Comparison of ENCODE assay signal across 9 cellular contexts in genomic region chr6:87968435-87969278, GRCh38.
A peak's percentile ranks its signal among the peaks of the same experiment; 100 is the strongest.
DNase-seq lines count a peak whose midpoint lies in the region; ATAC-seq, FAIRE-seq and TF ChIP-seq lines count a peak whose summit lies in the region.
"Had no signal": no experiment of that assay in that cellular context is flagged by ENCODE, and none has a peak within 500 bp of the region (broad histone marks: within the 10 kb centered on the region; RNA-seq: fewer than 3 reads in every experiment).

No MANE protein-coding gene starts in this region.

- POLR2A ChIA-PET in GM12878 (lab: Charles Lee): no interaction called here

- H3K4me1 ChIP-seq in cardiac muscle cell (ENCODE audit: low read depth): peaks cover 8% of the 10 kb centered on the region
- no peaks in the 10 kb centered on the region for H3K4me1 ChIP-seq in GM12878 (ENCODE audit: control insufficient read depth, insufficient read depth, low read length)
- peaks cover 2 to 9% of the 10 kb centered on the region in 2 donors for H3K4me1 ChIP-seq in thyroid gland

- SMC1A ChIA-PET in GM12878 (lab: Charles Lee; ENCODE audit: uncharacterized antibody, unreplicated experiment): interaction anchor here (0.8 to 2.1 kb wide), 3 partner anchors 11 to 137 kb away, joined by 3 to 7 read pairs (median 6); no protein-coding TSS in a partner anchor

- intact Hi-C loops in cardiac septum (cut with DNase I) (no loop called here), GM12878 (cut with micrococcal nuclease; ENCODE audit: unreplicated experiment) (no loop called here), thyroid gland (cut with DNase I) (no loop called here)

- TF ChIP-seq POLR2A in GM12878 (IDR thresholded peaks at IDR 0.05; ENCODE audit: low read depth, low read length) (no peak), thyroid gland (IDR thresholded peaks at IDR 0.05) (no peak)

- DNase-seq in cardiac muscle cell (ENCODE audit: low read depth in 1 of 2, low spot score in 1 of 2) (peak; percentile 27 to 56), cardiac septum (ENCODE audit: low spot score) (no peak), NCI-H1105 treated with DMSO at 0.1 percent for 48 hours (lab: John Stamatoyannopoulos, UW) (peak; percentile 86), GM12878 (ENCODE audit: low read depth, low spot score) (no peak), left kidney (ENCODE audit: low read depth, low spot score) (peak; percentile 46), thyroid gland (peak; percentile 4 to 20), NOMO-1 treated with DMSO at 0.1 percent for 48 hours (lab: John Stamatoyannopoulos, UW; ENCODE audit: unreplicated experiment) (no peak), RPMI8226 (no peak)

- TF ChIP-seq CTCF in cardiac muscle cell (IDR thresholded peaks at IDR 0.05; ENCODE audit: low read depth, low read length) (no peak), GM12878 (IDR thresholded peaks at IDR 0.05 in 2 of 3, conservative IDR thresholded peaks at IDR 0.05 in 1 of 3; ENCODE audit: control insufficient read depth in 2 of 3, extremely low read depth in 1 of 3, insufficient read depth in 1 of 3, low read depth in 3 of 3, low read length in 3 of 3) (peak; percentile 4 to 11 (median 5); a peak in 1 of 6 replicates), thyroid gland (IDR thresholded peaks at IDR 0.05) (no peak)

- 0 out of 2 replicates have a peak overlapping the region, but pooled peaks have one; percentile 2 for H3K9ac ChIP-seq in GM12878 (ENCODE audit: control insufficient read depth, insufficient read depth, low read length)

- peak overlapping the region; percentile 91 for H2AFZ ChIP-seq in GM12878 (ENCODE audit: control insufficient read depth, low read depth, low read length)

- H3K4me2 ChIP-seq in GM12878 (ENCODE audit: control insufficient read depth, insufficient read depth): peak overlapping the region; percentile 87

- no peaks in the 10 kb centered on the region for H3K9me3 ChIP-seq in cardiac muscle cell (ENCODE audit: low read depth)
- peaks cover 4% of the 10 kb centered on the region; the same call in 2 of the 3 replicates for H3K9me3 ChIP-seq in GM12878 (replicated peaks; ENCODE audit: control insufficient read depth, insufficient read depth, low read length)
- H3K9me3 ChIP-seq in thyroid gland: no peaks in the 10 kb centered on the region

- H4K20me1 ChIP-seq in GM12878 (ENCODE audit: control insufficient read depth, insufficient read depth): no peaks in the 10 kb centered on the region

- no peak for TF ChIP-seq RAD21 in GM12878 (IDR thresholded peaks at IDR 0.05; ENCODE audit: insufficient read depth, low read depth, low read length)

- H3K79me2 ChIP-seq in GM12878 (ENCODE audit: control insufficient read depth, insufficient read depth, low read length): no peaks in the 10 kb centered on the region

- RAD21 ChIA-PET in GM12878 (lab: Charles Lee; ENCODE audit: unreplicated experiment): no interaction called here

- H3K4me3 ChIP-seq in cardiac muscle cell (peak overlapping the region; percentile 32), GM12878 (peak overlapping the region; percentile 58), thyroid gland (replicated peaks in 1 of 3) (peak overlapping the region in 1 of 3 donors; percentile 14)

- WGBS in GM12878 (ENCODE audit: insufficient coverage, insufficient replicate concordance, low lambda C conversion rate, missing lambda C conversion rate): 12% methylated on average over 26 of the region's 26 CpGs
- 10 to 13% methylated on average over 26 of the region's 26 CpGs for WGBS in thyroid gland, 2 donors

- CTCF ChIA-PET in GM12878 (lab: Yijun Ruan, JAX): interaction anchor here (1.0 kb wide), 1 partner anchor 173 kb away, joined by 3 read pairs; no protein-coding TSS in a partner anchor

- BruUV-seq in GM12878 (replicated peaks; lab: Mats Ljungman, UMichigan): no TSS peak

- H3K27me3 ChIP-seq in cardiac muscle cell (peaks cover 10% of the 10 kb centered on the region), GM12878 (replicated peaks in 1 of 2; ENCODE audit: control insufficient read depth in 2 of 2, insufficient read depth in 2 of 2, low read length in 1 of 2) (no peaks in the 10 kb centered on the region), thyroid gland (no peaks in the 10 kb centered on the region)

- no peak for TF ChIP-seq EP300 in GM12878 (IDR thresholded peaks at IDR 0.05; ENCODE audit: borderline replicate concordance in 1 of 2, control insufficient read depth in 1 of 2, low read depth in 2 of 2, low read length in 2 of 2)

- H3K36me3 ChIP-seq in cardiac muscle cell (no peaks in the 10 kb centered on the region), GM12878 (ENCODE audit: control insufficient read depth in 2 of 2, insufficient read depth in 2 of 2, low read length in 1 of 2) (no peaks in the 10 kb centered on the region), thyroid gland (no peaks in the 10 kb centered on the region)

- peak; percentile 92 for ATAC-seq in GM12878

- H3K27ac ChIP-seq in cardiac muscle cell (no peak overlapping the region), GM12878 (ENCODE audit: control insufficient read depth, insufficient read depth) (no peak overlapping the region), thyroid gland (no peak overlapping the region)

- no peak for FAIRE-seq in GM12878 (lab: Jason Lieb, UNC)
- FAIRE-seq: G401.6 had no signal

- in situ Hi-C loops in GM12878 (cut with MboI): no loop called here

TF ChIP-seq in GM12878, 131 proteins besides CTCF, POLR2A, EP300 and RAD21:
- TF ChIP-seq E4F1 (IDR thresholded peaks at IDR 0.05; ENCODE audit: borderline replicate concordance, partially characterized antibody) (no peak), NR2C2 (IDR thresholded peaks at IDR 0.05; ENCODE audit: borderline replicate concordance, control insufficient read depth, insufficient read length, low read depth) (no peak), RUNX3 (IDR thresholded peaks at IDR 0.05; ENCODE audit: low read length) (peak; percentile 13; the same call in 1 of the 2 replicates), BCL11A (IDR thresholded peaks at IDR 0.05; ENCODE audit: low read depth, low read length) (no peak), MLLT1 (IDR thresholded peaks at IDR 0.05) (no peak), CHD1 (IDR thresholded peaks at IDR 0.05; ENCODE audit: low read depth, low read length) (no peak), SMC3 (IDR thresholded peaks at IDR 0.05; ENCODE audit: borderline replicate concordance, low read length) (0 out of 2 replicates have a peak, but pooled peaks have one; percentile 2), STAT3 (IDR thresholded peaks at IDR 0.05; ENCODE audit: low read depth, low read length) (no peak), MYB (IDR thresholded peaks at IDR 0.05; ENCODE audit: borderline replicate concordance, low read depth, low read length) (no peak), NR2F1 (conservative IDR thresholded peaks at IDR 0.05) (no peak)

Comparison
In these comparisons a context has a peak if more than half of its experiments do, and no peak if none do; other contexts are left out.
1. DNase-seq: peak in cardiac muscle cell (2 of 2), NCI-H1105 treated with DMSO at 0.1 percent for 48 hours (single experiment), left kidney (single experiment) and thyroid gland (2 of 2); none in cardiac septum (single experiment), GM12878 (single experiment), NOMO-1 treated with DMSO at 0.1 percent for 48 hours (single experiment) and RPMI8226 (single experiment).
2. CTCF ChIP-seq: peak in GM12878 (3 of 3); none in cardiac muscle cell (single experiment) and thyroid gland (0 of 6).